Comparison of ENCODE assay signal across 11 cellular contexts in the genomic region with DNA sequence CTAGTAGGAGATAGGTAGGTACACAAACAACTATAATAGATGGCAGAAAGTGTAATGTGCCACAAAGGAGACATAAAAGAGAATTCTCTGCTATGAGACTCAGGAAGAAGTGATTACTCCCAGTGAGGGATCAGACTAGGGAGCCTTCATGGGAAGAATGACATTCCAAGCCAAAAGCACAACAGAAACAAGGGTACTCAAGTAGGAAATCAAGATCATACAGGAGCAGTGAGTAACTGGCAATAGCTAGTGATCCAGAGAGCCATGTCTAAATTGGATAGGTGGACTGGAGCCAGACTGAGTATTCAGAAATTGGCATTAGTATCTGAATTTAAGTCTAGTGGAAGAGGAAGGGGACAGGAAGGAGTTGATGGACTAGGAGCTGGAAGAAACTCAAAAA. TPM values are rescaled to one million over a fixed set of nuclear protein-coding genes. Genes with fewer than 3 reads are reported as not detected.
A peak's percentile ranks its signal among the peaks of the same experiment; 100 is the strongest.
DNase-seq lines count a peak whose midpoint lies in the region; ATAC-seq and TF ChIP-seq lines count a peak whose summit lies in the region.
"Had no signal": no experiment of that assay in that cellular context is flagged by ENCODE, and none has a peak within 500 bp of the region (broad histone marks: within the 10 kb centered on the region; RNA-seq: fewer than 3 reads in every experiment).

No MANE protein-coding gene starts in this region.

- no peaks in the 10 kb centered on the region for H3K9me3 Mint-ChIP-seq in CD8-positive, alpha-beta memory T cell

- peaks cover 0 to 3% of the 10 kb centered on the region in 2 donors for H3K27me3 Mint-ChIP-seq in CD8-positive, alpha-beta memory T cell

- TF ChIP-seq POLR2A in Peyer's patch (IDR thresholded peaks at IDR 0.05), result no peak
- TF ChIP-seq POLR2A in prostate gland (IDR thresholded peaks at IDR 0.05), result no peak

- peak overlapping the region; percentile 89 to 99 (median 94) for H3K27ac Mint-ChIP-seq in CD8-positive, alpha-beta memory T cell

- TF ChIP-seq CTCF in Peyer's patch (IDR thresholded peaks at IDR 0.05), result no peak
- TF ChIP-seq CTCF in prostate gland (IDR thresholded peaks at IDR 0.05), result no peak

- no peaks in the 10 kb centered on the region for H3K9me3 ChIP-seq in CD8-positive, alpha-beta memory T cell (ENCODE audit: low read length)
- H3K9me3 ChIP-seq in Peyer's patch (no peaks in the 10 kb centered on the region), prostate gland (no peaks in the 10 kb centered on the region)
- no peaks in the 10 kb centered on the region for H3K9me3 ChIP-seq in effector memory CD4-positive, alpha-beta T cell (ENCODE audit: control insufficient read depth, low read length)
- H3K9me3 ChIP-seq: suprapubic skin had no signal

- peaks cover 64 to 83% (median 82%) of the 10 kb centered on the region in 3 donors for H3K4me1 Mint-ChIP-seq in CD8-positive, alpha-beta memory T cell

- peaks cover 69% of the 10 kb centered on the region for H3K4me1 ChIP-seq in CD8-positive, alpha-beta memory T cell (ENCODE audit: insufficient read depth, low read length)
- peaks cover 9 to 30% (median 19%) of the 10 kb centered on the region in 4 donors for H3K4me1 ChIP-seq in Peyer's patch
- H3K4me1 ChIP-seq in effector memory CD4-positive, alpha-beta T cell (ENCODE audit: control insufficient read depth, insufficient read depth, low read length, poor library complexity, severe bottlenecking), result peaks cover 61% of the 10 kb centered on the region
- peaks cover 8% of the 10 kb centered on the region for H3K4me1 ChIP-seq in prostate gland (replicated peaks)

- peak overlapping the region in 6 of 7 donors; percentile 40 to 76 (median 70) for H3K4me3 Mint-ChIP-seq in CD8-positive, alpha-beta memory T cell

- H3K27ac ChIP-seq in CD8-positive, alpha-beta memory T cell (ENCODE audit: low read depth, low read length), result peak overlapping the region; percentile 18
- H3K27ac ChIP-seq in Peyer's patch (peak overlapping the region; percentile 6 to 80 (median 64)), prostate gland (peak overlapping the region; percentile 63 to 75)
- H3K27ac ChIP-seq in effector memory CD4-positive, alpha-beta T cell (ENCODE audit: insufficient read depth, low read length, poor library complexity, severe bottlenecking), result peak overlapping the region; percentile 84
- H3K27ac ChIP-seq: RWPE1 had no signal

- H3K27me3 ChIP-seq in CD8-positive, alpha-beta memory T cell (ENCODE audit: insufficient read depth, low read length, poor library complexity, severe bottlenecking), result no peaks in the 10 kb centered on the region
- H3K27me3 ChIP-seq in Peyer's patch (no peaks in the 10 kb centered on the region), prostate gland (replicated peaks; ENCODE audit: insufficient read depth) (no peaks in the 10 kb centered on the region)
- no peaks in the 10 kb centered on the region for H3K27me3 ChIP-seq in effector memory CD4-positive, alpha-beta T cell (replicated peaks; ENCODE audit: control insufficient read depth, insufficient read depth, low read length, poor library complexity, severe bottlenecking)
- H3K27me3 ChIP-seq: suprapubic skin had no signal

- CTCF ChIA-PET in CD8-positive, alpha-beta memory T cell (lab: Charles Lee), result interaction anchor here (1.1 to 3.0 kb wide), 4 partner anchors 10 to 55 kb away, joined by 3 to 17 read pairs (median 4); a partner anchor contains a TSS

- DNase-seq in CD8-positive, alpha-beta memory T cell, result no peak
- no peak for DNase-seq in Peyer's patch
- DNase-seq in effector memory CD4-positive, alpha-beta T cell, result no peak
- no peak for DNase-seq in prostate gland (ENCODE audit: low spot score)
- DNase-seq in NCI-H82 (lab: John Stamatoyannopoulos, UW), result no peak
- DNase-seq: COR-L47, retina had no signal

- peak overlapping the region; percentile 56 for H3K4me3 ChIP-seq in CD8-positive, alpha-beta memory T cell (ENCODE audit: low read length)
- no peak overlapping the region for H3K4me3 ChIP-seq in Peyer's patch
- H3K4me3 ChIP-seq in effector memory CD4-positive, alpha-beta T cell (ENCODE audit: insufficient read depth, low read depth, low read length, poor library complexity, severe bottlenecking), result no peak overlapping the region
- H3K4me3 ChIP-seq in prostate gland, result no peak overlapping the region
- H3K4me3 ChIP-seq: suprapubic skin had no signal

- POLR2A ChIA-PET in CD8-positive, alpha-beta memory T cell (lab: Charles Lee), result interaction anchor here (0.7 to 1.9 kb wide), 5 partner anchors 10 to 37 kb away, joined by 3 to 8 read pairs (median 3); a partner anchor contains a TSS

- ATAC-seq in HG03025 (IDR thresholded peaks at IDR 0.05; ENCODE audit: low FRiP score, unreplicated experiment) (no peak), HG02678 (IDR thresholded peaks at IDR 0.05; ENCODE audit: unreplicated experiment) (no peak)

- intact Hi-C loops in prostate gland (cut with DNase I), result no loop called here

- no peaks in the 10 kb centered on the region for H3K36me3 ChIP-seq in CD8-positive, alpha-beta memory T cell (ENCODE audit: insufficient read depth, low read length)
- no peaks in the 10 kb centered on the region for H3K36me3 ChIP-seq in Peyer's patch
- no peaks in the 10 kb centered on the region for H3K36me3 ChIP-seq in effector memory CD4-positive, alpha-beta T cell (ENCODE audit: control insufficient read depth, insufficient read depth, low read length)
- H3K36me3 ChIP-seq in prostate gland, result no peaks in the 10 kb centered on the region
- H3K36me3 ChIP-seq: suprapubic skin had no signal

- H3K36me3 Mint-ChIP-seq in CD8-positive, alpha-beta memory T cell, result peaks cover 0 to 27% (median 14%) of the 10 kb centered on the region in 3 donors

RNA-seq across cellular contexts. Expression of a gene that starts 10.7 kb away (rescaled TPM):
- total RNA-seq in CD8-positive, alpha-beta memory T cell, result 10 to 100 TPM; 30.2 to 33.1 TPM
- 43.6 TPM for polyA plus RNA-seq in CD8-positive, alpha-beta memory T cell
- total RNA-seq in Peyer's patch, result 10 to 100 TPM; 33.0 to 76.7 (median 43.0) TPM
- total RNA-seq in prostate gland, result 10 to 100 TPM; 46.6 to 51.3 TPM

Comparison
In these comparisons a context has a peak if more than half of its experiments do, and no peak if none do; other contexts are left out.
1. H3K27ac ChIP-seq: peak in every context shown above with its lines; median percentile 84 in effector memory CD4-positive, alpha-beta T cell; 69 in prostate gland; 64 in Peyer's patch; 18 in CD8-positive, alpha-beta memory T cell.